Comparison of ENCODE assay signal across 10 cellular contexts in genomic region chr11:15107730-15108515, GRCh38. TPM values are rescaled to one million over a fixed set of nuclear protein-coding genes. Genes with fewer than 3 reads are reported as not detected.
DNase-seq lines count a peak whose midpoint lies in the region; ATAC-seq, FAIRE-seq and TF ChIP-seq lines count a peak whose summit lies in the region.
"Had no signal": no experiment of that assay in that cellular context is flagged by ENCODE, and none has a peak within 500 bp of the region (broad histone marks: within the 10 kb centered on the region; RNA-seq: fewer than 3 reads in every experiment).

No MANE protein-coding gene starts in this region.

- no peak overlapping the region for H3K4me3 ChIP-seq in mammary epithelial cell (replicated peaks in 1 of 3; ENCODE audit: insufficient read depth in 1 of 3, low read depth in 2 of 3, low read length in 3 of 3)
- H3K4me3 ChIP-seq: right atrium auricular region had no signal

- H3K9ac ChIP-seq in mammary epithelial cell (ENCODE audit: insufficient read depth, low read length), result no peak overlapping the region

- peak overlapping the region; percentile 17 for H3K27ac ChIP-seq in mammary epithelial cell (ENCODE audit: insufficient read depth, low read depth, low read length)
- H3K27ac ChIP-seq: right atrium auricular region had no signal

- BruUV-seq in mammary epithelial cell (replicated peaks; lab: Mats Ljungman, UMichigan), result TSS peak; percentile 62

- no peak for TF ChIP-seq POLR2A in GM12891 (IDR thresholded peaks at IDR 0.05; ENCODE audit: low read depth, low read length)

- CTCF ChIA-PET in mammary epithelial cell (lab: Charles Lee; ENCODE audit: low non-redundant PET), result no interaction called here

- no peaks in the 10 kb centered on the region for H4K20me1 ChIP-seq in mammary epithelial cell (ENCODE audit: insufficient read depth, low read length)

- no peaks in the 10 kb centered on the region for H3K36me3 ChIP-seq in mammary epithelial cell (ENCODE audit: insufficient read depth, low read length)
- H3K36me3 ChIP-seq: right atrium auricular region had no signal

- no peak for DNase-seq in GM12891 (ENCODE audit: insufficient read length, low spot score)
- DNase-seq in mammary epithelial cell, result peak; percentile 61
- no peak for DNase-seq in NCI-H1436 (lab: John Stamatoyannopoulos, UW)
- DNase-seq in NK-92 (lab: John Stamatoyannopoulos, UW; ENCODE audit: unreplicated experiment), result no peak
- DNase-seq in DMS153 (lab: John Stamatoyannopoulos, UW), result no peak
- DNase-seq in activated CD4-positive, CD25-positive, alpha-beta regulatory T cell treated with anti-CD3 and anti-CD28 coated beads, Interleukin-2, amount 50 U/mL, for 72 hours, result no peak
- DNase-seq: COR-L47 had no signal

- 66% methylated on average over 4 of the region's 4 CpGs for WGBS in mammary epithelial cell (ENCODE audit: low coverage, missing lambda C conversion rate)

- intact Hi-C loops in mammary epithelial cell (cut with micrococcal nuclease), result loop anchor here (10.0 kb wide), 1 partner anchor 1507 kb away; no protein-coding TSS in a partner anchor

- H3K4me2 ChIP-seq in mammary epithelial cell (ENCODE audit: insufficient read depth, low read depth, low read length), result peak overlapping the region; percentile 76

- no peak for TF ChIP-seq CTCF in mammary epithelial cell (conservative IDR thresholded peaks at IDR 0.05 in 1 of 2, IDR thresholded peaks at IDR 0.05 in 1 of 2; ENCODE audit: extremely low read depth in 1 of 2, insufficient read depth in 1 of 2, low read depth in 1 of 2, low read length in 2 of 2)

- peak; percentile 48 for FAIRE-seq in GM12891 (lab: Jason Lieb, UNC)

- peak overlapping the region; percentile 69 for H2AFZ ChIP-seq in mammary epithelial cell (ENCODE audit: low read depth, low read length)

- peaks cover 41% of the 10 kb centered on the region for H3K4me1 ChIP-seq in mammary epithelial cell (ENCODE audit: insufficient read depth, low read length)
- H3K4me1 ChIP-seq: right atrium auricular region had no signal

- no peaks in the 10 kb centered on the region for H3K79me2 ChIP-seq in mammary epithelial cell (ENCODE audit: insufficient read depth, low read length)

- ATAC-seq in GM21423 (IDR thresholded peaks at IDR 0.05; ENCODE audit: unreplicated experiment) (peak; percentile 59), HG03108 (IDR thresholded peaks at IDR 0.05; ENCODE audit: unreplicated experiment) (peak; percentile 55)

- H3K9me3 ChIP-seq in mammary epithelial cell (replicated peaks; ENCODE audit: insufficient read depth, low read length), result no peaks in the 10 kb centered on the region

- in situ Hi-C loops in mammary epithelial cell (cut with MboI; ENCODE audit: low sequenced_read_pairs in 2 of 2), result loop anchor here in 1 of 2 donors (10.0 kb wide), 1 partner anchor 97 kb away; no protein-coding TSS in a partner anchor

- dilution Hi-C loops in mammary epithelial cell (cut with HindIII; ENCODE audit: low sequenced_read_pairs), result no loop called here

- H3K27me3 ChIP-seq in mammary epithelial cell (ENCODE audit: insufficient read depth, low read length), result no peaks in the 10 kb centered on the region
- H3K27me3 ChIP-seq: right atrium auricular region had no signal

TF ChIP-seq in GM12891, 5 proteins besides CTCF, POLR2A, EP300 and RAD21:
- TF ChIP-seq SPI1 (IDR thresholded peaks at IDR 0.05; ENCODE audit: low read depth, low read length), result no peak
- no peak for TF ChIP-seq POU2F2 (IDR thresholded peaks at IDR 0.05; ENCODE audit: low read depth, low read length)

RNA-seq across cellular contexts. Expression of gene INSC, which starts 6.8 kb away (rescaled TPM):
- polyA plus RNA-seq in GM12891 (2012; ENCODE audit: low read depth, missing spikeins), result not detected
- total RNA-seq in mammary epithelial cell, result 1 to 10 TPM in 1 of 2 donors, under 1 TPM in 1; 0.67 to 2.0 TPM
- polyA plus RNA-seq in mammary epithelial cell, result 0.63 TPM
- polyA minus RNA-seq in mammary epithelial cell, result 15.4 TPM

RNA-seq across cellular contexts. Expression of gene CALCB, which starts 34.5 kb away (rescaled TPM):
- not detected for polyA plus RNA-seq in GM12891 (2012; ENCODE audit: low read depth, missing spikeins)
- total RNA-seq in mammary epithelial cell, result under 1 TPM; 0.33 to 0.99 TPM
- polyA plus RNA-seq in mammary epithelial cell, result not detected
- not detected for polyA minus RNA-seq in mammary epithelial cell
- total RNA-seq: right atrium auricular region had no signal
